In genomic region chr6:106522557-106522956, GRCh38 we compare ENCODE assay signal across 12 cellular contexts.
A peak's percentile ranks its signal among the peaks of the same experiment; 100 is the strongest.
DNase-seq lines count a peak whose midpoint lies in the region; ATAC-seq, FAIRE-seq and TF ChIP-seq lines count a peak whose summit lies in the region.
"Had no signal": no experiment of that assay in that cellular context is flagged by ENCODE, and none has a peak within 500 bp of the region (broad histone marks: within the 10 kb centered on the region; RNA-seq: fewer than 3 reads in every experiment).

No MANE protein-coding gene starts in this region.

- no peak overlapping the region for H2AFZ ChIP-seq in HepG2 (ENCODE audit: low read length)

- H3K4me3 ChIP-seq in HepG2 (replicated peaks in 1 of 3; ENCODE audit: insufficient read depth in 1 of 3, low read depth in 2 of 3, low read length in 3 of 3) = no peak overlapping the region
- no peak overlapping the region for H3K4me3 ChIP-seq in right lobe of liver
- no peak overlapping the region for H3K4me3 ChIP-seq in RWPE2 (ENCODE audit: severe bottlenecking)
- H3K4me3 ChIP-seq in mucosa of descending colon = no peak overlapping the region
- no peak overlapping the region for H3K4me3 ChIP-seq in MG63
- H3K4me3 ChIP-seq: BLaER1 had no signal

- no peak for TF ChIP-seq RAD21 in HepG2 (CRISPR knock-in tag; IDR thresholded peaks at IDR 0.05)

- no peaks in the 10 kb centered on the region; the same call in 1 of the 2 replicates for H4K20me1 ChIP-seq in HepG2 (ENCODE audit: insufficient read depth, low read length)
- H4K20me1 ChIP-seq: BLaER1 had no signal

- BruUV-seq in HepG2 (replicated peaks; lab: Mats Ljungman, UMichigan) = no TSS peak

- CTCF ChIA-PET in HepG2 (lab: Yijun Ruan, JAX; ENCODE audit: low intra/inter-chr PET ratio, low total read pairs) = no interaction called here

- DNase-seq in HepG2 (ENCODE audit: low spot score) (no peak), right lobe of liver (no peak), RWPE2 (ENCODE audit: low spot score) (no peak), foreskin keratinocyte (no peak), mucosa of descending colon (no peak), MG63 (no peak)
- DNase-seq: activated CD4-positive, alpha-beta T cell treated with anti-CD3 and anti-CD28 coated beads for 48 hours; NCI-H187; stimulated activated CD8-positive, alpha-beta memory T cell treated with anti-CD3 and anti-CD28 coated beads, Interleukin-4, amount 100 ng/mL, for 48 hours had no signal

- H3K27ac ChIP-seq in HepG2 (ENCODE audit: extremely low read length, insufficient read depth, low read length) (no peak overlapping the region), right lobe of liver (no peak overlapping the region), RWPE2 (ENCODE audit: poor library complexity, severe bottlenecking) (peak overlapping the region; percentile 99), foreskin keratinocyte (peak overlapping the region; percentile 9)
- H3K27ac ChIP-seq: BLaER1 had no signal

- H3K9me3 ChIP-seq in HepG2 (ENCODE audit: low read length) (no peaks in the 10 kb centered on the region), right lobe of liver (no peaks in the 10 kb centered on the region), RWPE2 (ENCODE audit: severe bottlenecking) (no peaks in the 10 kb centered on the region), mucosa of descending colon (no peaks in the 10 kb centered on the region), MG63 (no peaks in the 10 kb centered on the region)
- H3K9me3 ChIP-seq: BLaER1 had no signal

- H3K4me2 ChIP-seq in HepG2 (ENCODE audit: low read depth, low read length) = peak overlapping the region; percentile 11; the same call in 1 of the 2 replicates

- POLR2A ChIA-PET in HepG2 (lab: Yijun Ruan, JAX) = no interaction called here

- intact Hi-C loops in HepG2 (cut with micrococcal nuclease; ENCODE audit: unreplicated experiment) (no loop called here), right lobe of liver (cut with DNase I) (no loop called here), mucosa of descending colon (cut with DNase I, micrococcal nuclease) (no loop called here)

- in situ Hi-C loops in HepG2 (cut with HindIII; ENCODE audit: extremely low pct_ligation_motif_present, low pct_unique_long_range_greater_than_20kb) = no loop called here

- no peak for FAIRE-seq in HepG2 (lab: Jason Lieb, UNC)

- 93% methylated on average over 2 of the region's 2 CpGs for WGBS in HepG2 (ENCODE audit: low lambda C conversion rate)
- 61% methylated on average over 2 of the region's 2 CpGs for WGBS in right lobe of liver (ENCODE audit: insufficient coverage, low coverage, low lambda C conversion rate, missing lambda C conversion rate)

- peaks cover 15% of the 10 kb centered on the region for H3K79me2 ChIP-seq in HepG2 (ENCODE audit: insufficient read depth, low read length)

- no peak for ATAC-seq in HepG2
- ATAC-seq in right lobe of liver = no peak
- no peak for ATAC-seq in RWPE2 (ENCODE audit: low read depth)
- ATAC-seq in foreskin keratinocyte = no peak
- no peak for ATAC-seq in mucosa of descending colon
- ATAC-seq in GM18502 (IDR thresholded peaks at IDR 0.05; ENCODE audit: poor library complexity, unreplicated experiment) = no peak
- no peak for ATAC-seq in HG03354 (IDR thresholded peaks at IDR 0.05; ENCODE audit: poor library complexity, severe bottlenecking, unreplicated experiment)

- peaks cover 14% of the 10 kb centered on the region; the same call in 1 of the 2 replicates for H3K4me1 ChIP-seq in HepG2 (ENCODE audit: insufficient read depth, low read length)
- H3K4me1 ChIP-seq in right lobe of liver = peaks cover 0 to 6% (median 2%) of the 10 kb centered on the region in 4 donors
- peaks cover 83% of the 10 kb centered on the region for H3K4me1 ChIP-seq in RWPE2 (ENCODE audit: insufficient read depth, poor library complexity, severe bottlenecking)
- H3K4me1 ChIP-seq in foreskin keratinocyte = peaks cover 39% of the 10 kb centered on the region
- peaks cover 6% of the 10 kb centered on the region for H3K4me1 ChIP-seq in mucosa of descending colon (ENCODE audit: low read depth)

- H3K27me3 ChIP-seq in HepG2 (ENCODE audit: control insufficient read depth in 1 of 2, insufficient read depth in 2 of 2, low read length in 2 of 2) (no peaks in the 10 kb centered on the region), right lobe of liver (no peaks in the 10 kb centered on the region), RWPE2 (ENCODE audit: insufficient read depth, poor library complexity, severe bottlenecking) (no peaks in the 10 kb centered on the region), foreskin keratinocyte (no peaks in the 10 kb centered on the region), MG63 (no peaks in the 10 kb centered on the region)
- H3K27me3 ChIP-seq: BLaER1 had no signal

- TF ChIP-seq POLR2A in HepG2 (IDR thresholded peaks at IDR 0.05; ENCODE audit: insufficient read depth in 1 of 2, low read depth in 2 of 2, low read length in 2 of 2) (no peak), right lobe of liver (IDR thresholded peaks at IDR 0.05) (no peak)

- TF ChIP-seq CTCF in HepG2 (CRISPR knock-in tag; IDR thresholded peaks at IDR 0.05) = no peak
- no peak for TF ChIP-seq CTCF in right lobe of liver (IDR thresholded peaks at IDR 0.05)
- TF ChIP-seq CTCF in RWPE2 (IDR thresholded peaks at IDR 0.05; ENCODE audit: poor library complexity, severe bottlenecking) = no peak
- TF ChIP-seq CTCF in foreskin keratinocyte (conservative IDR thresholded peaks at IDR 0.05) = no peak
- TF ChIP-seq CTCF in mucosa of descending colon (IDR thresholded peaks at IDR 0.05) = no peak

- no peak overlapping the region for H3K9ac ChIP-seq in HepG2 (ENCODE audit: insufficient read depth, low read depth, low read length)
- H3K9ac ChIP-seq: BLaER1 had no signal

- TF ChIP-seq EP300 in HepG2 (IDR thresholded peaks at IDR 0.05; ENCODE audit: low read depth in 2 of 2, low read length in 2 of 2) = no peak
- TF ChIP-seq EP300 in HepG2 (CRISPR knock-in tag; IDR thresholded peaks at IDR 0.05; ENCODE audit: borderline replicate concordance) = no peak

- H3K36me3 ChIP-seq in HepG2 (replicated peaks in 1 of 2; ENCODE audit: control insufficient read depth in 1 of 2, insufficient read depth in 2 of 2, low read length in 2 of 2) (peaks cover 3 to 40% of the 10 kb centered on the region in 2 experiments), right lobe of liver (no peaks in the 10 kb centered on the region), RWPE2 (ENCODE audit: low read depth) (peaks cover 86% of the 10 kb centered on the region), mucosa of descending colon (ENCODE audit: low read depth) (no peaks in the 10 kb centered on the region), MG63 (no peaks in the 10 kb centered on the region)
- H3K36me3 ChIP-seq: BLaER1 had no signal

TF ChIP-seq in HepG2, 621 proteins besides CTCF, POLR2A, EP300 and RAD21 (continues in another document):
- TF ChIP-seq CCDC6 (CRISPR knock-in tag; IDR thresholded peaks at IDR 0.05) (no peak), DBP (CRISPR knock-in tag; IDR thresholded peaks at IDR 0.05; ENCODE audit: not compliant biosample characterization) (no peak), ZNF556 (CRISPR knock-in tag; IDR thresholded peaks at IDR 0.05; ENCODE audit: borderline replicate concordance) (no peak), ZNF883 (CRISPR knock-in tag; IDR thresholded peaks at IDR 0.05; ENCODE audit: not compliant biosample characterization) (no peak), KDM5B (CRISPR knock-in tag; IDR thresholded peaks at IDR 0.05; ENCODE audit: borderline replicate concordance) (no peak), NCOA5 (CRISPR knock-in tag; IDR thresholded peaks at IDR 0.05) (no peak), ZNF761 (CRISPR knock-in tag; conservative IDR thresholded peaks at IDR 0.05) (no peak), ZNF180 (CRISPR knock-in tag; IDR thresholded peaks at IDR 0.05; ENCODE audit: borderline replicate concordance, low read depth) (no peak), MIER3 (CRISPR knock-in tag; IDR thresholded peaks at IDR 0.05; ENCODE audit: borderline replicate concordance) (no peak), ZNF781 (CRISPR knock-in tag; IDR thresholded peaks at IDR 0.05; ENCODE audit: borderline replicate concordance, not compliant biosample characterization) (no peak), DR1 (CRISPR knock-in tag; IDR thresholded peaks at IDR 0.05) (no peak), ZNF563 (CRISPR knock-in tag; IDR thresholded peaks at IDR 0.05) (no peak), ZBTB39 (CRISPR knock-in tag; IDR thresholded peaks at IDR 0.05) (no peak)

Comparison
In these comparisons a context has a peak if more than half of its experiments do, and no peak if none do; other contexts are left out.
1. H3K27ac ChIP-seq: peak in RWPE2 (single experiment) and foreskin keratinocyte (single experiment); none in HepG2 (single experiment) and right lobe of liver (0 of 3).